27 cellular contexts compared by ENCODE assay signal in the genomic region with DNA sequence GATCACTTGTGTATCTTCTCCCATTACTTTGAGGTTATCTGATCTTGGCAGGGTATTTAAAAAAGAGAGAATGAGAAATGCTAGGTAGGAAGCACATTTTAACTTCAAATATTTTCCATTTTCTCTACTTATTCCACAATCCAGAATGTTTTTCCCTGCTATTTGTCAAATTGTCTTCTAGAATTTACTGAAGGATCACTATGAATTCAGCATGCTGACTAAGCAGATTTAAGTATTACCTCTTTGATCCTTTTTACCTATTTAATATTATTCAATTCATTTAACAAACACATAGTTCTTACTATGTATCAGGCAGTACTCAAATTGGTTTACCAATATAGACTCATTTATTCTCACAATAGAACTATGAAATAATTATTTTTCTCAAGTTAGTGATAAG.
DNase-seq lines count a peak whose midpoint lies in the region; ATAC-seq, FAIRE-seq and TF ChIP-seq lines count a peak whose summit lies in the region.
"Had no signal": no experiment of that assay in that cellular context is flagged by ENCODE, and none has a peak within 500 bp of the region (broad histone marks: within the 10 kb centered on the region; RNA-seq: fewer than 3 reads in every experiment).

No MANE protein-coding gene starts in this region.

- H3K27ac ChIP-seq in A549 (no peak overlapping the region), GM23338 (ENCODE audit: low read depth) (no peak overlapping the region), K562 (ENCODE audit: extremely low read depth, low read depth, low read length) (no peak overlapping the region), lower lobe of right lung (no peak overlapping the region)
- H3K27ac ChIP-seq: BLaER1 treated with 17β-estradiol and CSF1 and Interleukin-3, amounts not matched to agents 10 nM and 100 nM; C4-2B had no signal

- CTCF ChIA-PET in A549 (lab: Yijun Ruan, JAX): no interaction called here
- CTCF ChIA-PET in K562 (lab: Yijun Ruan, JAX; ENCODE audit: low intra/inter-chr PET ratio): no interaction called here

- no peak for DNase-seq in A549 (ENCODE audit: low read depth in 1 of 2, low spot score in 1 of 2)
- no peak for DNase-seq in GM23338 (ENCODE audit: low spot score)
- DNase-seq in K562 (ENCODE audit: extremely low read depth in 1 of 4, low spot score in 3 of 4): no peak
- DNase-seq in lower lobe of right lung: no peak
- DNase-seq in activated CD4-positive, alpha-beta T cell treated with anti-CD3 and anti-CD28 coated beads for 4 hours: no peak
- DNase-seq: 8988T; AML-193; Caco-2; Calu3; CD4-positive, alpha-beta T cell; CD8-positive, alpha-beta T cell; DMS 273 treated with DMSO at 0.1 percent for 48 hours; DMS153; DMS53; DMS79; DND-41; EL; GDM1 had no signal

- H2AFZ ChIP-seq in GM23338 (peak overlapping the region; percentile 45; the same call in 1 of the 2 replicates), K562 (ENCODE audit: low read depth, low read length) (no peak overlapping the region)

- H4K20me1 ChIP-seq in GM23338 (replicated peaks; ENCODE audit: insufficient read depth) (no peaks in the 10 kb centered on the region), K562 (replicated peaks; ENCODE audit: control insufficient read depth, insufficient read depth, low read length) (no peaks in the 10 kb centered on the region)
- H4K20me1 ChIP-seq: BLaER1 treated with 17β-estradiol and CSF1 and Interleukin-3, amounts not matched to agents 10 nM and 100 nM had no signal

- TF ChIP-seq POLR2A in A549 (IDR thresholded peaks at IDR 0.05; ENCODE audit: low read length) (no peak), K562 (conservative IDR thresholded peaks at IDR 0.05) (no peak)

- no peak overlapping the region for H3K27ac Mint-ChIP-seq in GM23338
- H3K27ac Mint-ChIP-seq: B cell; CD4-positive, alpha-beta T cell; CD8-positive, alpha-beta T cell had no signal

- H3K79me2 ChIP-seq in GM23338 (replicated peaks; ENCODE audit: insufficient read depth) (no peaks in the 10 kb centered on the region), K562 (ENCODE audit: control insufficient read depth, insufficient read depth, low read length) (no peaks in the 10 kb centered on the region)

- no peak overlapping the region for H3K4me2 ChIP-seq in A549
- H3K4me2 ChIP-seq in GM23338: no peak overlapping the region
- no peak overlapping the region for H3K4me2 ChIP-seq in K562 (ENCODE audit: insufficient read depth, low read length)
- H3K4me2 ChIP-seq: BLaER1 treated with 17β-estradiol and CSF1 and Interleukin-3, amounts not matched to agents 10 nM and 100 nM had no signal

- H3K36me3 ChIP-seq in GM23338 (ENCODE audit: insufficient read depth): no peaks in the 10 kb centered on the region
- no peaks in the 10 kb centered on the region for H3K36me3 ChIP-seq in K562 (ENCODE audit: control insufficient read depth, insufficient read depth, low read length)
- no peaks in the 10 kb centered on the region for H3K36me3 ChIP-seq in lower lobe of right lung
- H3K36me3 ChIP-seq: BLaER1 treated with 17β-estradiol and CSF1 and Interleukin-3, amounts not matched to agents 10 nM and 100 nM had no signal

- H3K9me3 ChIP-seq in A549 (no peaks in the 10 kb centered on the region; the same call in 2 of the 3 replicates), K562 (replicated peaks; ENCODE audit: control insufficient read depth, insufficient read depth, low read depth, low read length) (no peaks in the 10 kb centered on the region), lower lobe of right lung (no peaks in the 10 kb centered on the region)
- H3K9me3 ChIP-seq: Caco-2 had no signal

- no peaks in the 10 kb centered on the region for H3K4me1 Mint-ChIP-seq in GM23338
- H3K4me1 Mint-ChIP-seq: B cell had no signal

- TF ChIP-seq RAD21 in A549 (conservative IDR thresholded peaks at IDR 0.05 in 1 of 2, IDR thresholded peaks at IDR 0.05 in 1 of 2) (no peak), K562 (CRISPR knock-in tag; conservative IDR thresholded peaks at IDR 0.05 in 1 of 2, IDR thresholded peaks at IDR 0.05 in 1 of 2) (no peak)

- in situ Hi-C loops in K562 (cut with MboI): no loop called here

- no peak for TF ChIP-seq CTCF in A549 (IDR thresholded peaks at IDR 0.05)
- no peak for TF ChIP-seq CTCF in GM23338 (conservative IDR thresholded peaks at IDR 0.05; ENCODE audit: low read depth in 2 of 2)
- no peak for TF ChIP-seq CTCF in K562 (IDR thresholded peaks at IDR 0.05 in 2 of 3, conservative IDR thresholded peaks at IDR 0.05 in 1 of 3; ENCODE audit: insufficient read depth in 2 of 3, low read depth in 1 of 3, low read length in 3 of 3)
- no peak for TF ChIP-seq CTCF in lower lobe of right lung (IDR thresholded peaks at IDR 0.05)

- H3K9me1 ChIP-seq in K562 (ENCODE audit: control insufficient read depth, insufficient read depth, low read length): no peaks in the 10 kb centered on the region

- H3K9ac ChIP-seq in K562 (ENCODE audit: insufficient read depth in 1 of 2, low read depth in 2 of 2, low read length in 2 of 2): no peak overlapping the region
- H3K9ac ChIP-seq: BLaER1 treated with 17β-estradiol and CSF1 and Interleukin-3, amounts not matched to agents 10 nM and 100 nM had no signal

- FAIRE-seq in A549 (lab: Jason Lieb, UNC): no peak
- no peak for FAIRE-seq in K562 (lab: Jason Lieb, UNC)
- FAIRE-seq: A204.1, D721Med, GM12878, GM12892, GM18507 had no signal

- H3K4me1 ChIP-seq in A549 (no peaks in the 10 kb centered on the region), GM23338 (ENCODE audit: insufficient read depth) (no peaks in the 10 kb centered on the region), K562 (replicated peaks in 1 of 2; ENCODE audit: control insufficient read depth in 2 of 2, insufficient read depth in 2 of 2, low read length in 2 of 2) (no peaks in the 10 kb centered on the region), lower lobe of right lung (no peaks in the 10 kb centered on the region)
- H3K4me1 ChIP-seq: BLaER1 treated with 17β-estradiol and CSF1 and Interleukin-3, amounts not matched to agents 10 nM and 100 nM; Caco-2 had no signal

- H3K4me3 ChIP-seq in A549 (no peak overlapping the region), GM23338 (no peak overlapping the region), K562 (no peak overlapping the region), lower lobe of right lung (no peak overlapping the region)
- H3K4me3 ChIP-seq: BLaER1 treated with 17β-estradiol and CSF1 and Interleukin-3, amounts not matched to agents 10 nM and 100 nM; GM12878 had no signal

- H3K36me3 Mint-ChIP-seq in GM23338 (ENCODE audit: low read depth): peaks cover 8% of the 10 kb centered on the region; the same call in 2 of the 3 replicates
- H3K36me3 Mint-ChIP-seq: CD8-positive, alpha-beta T cell had no signal

- ATAC-seq in A549 (no peak), GM23338 (no peak), K562 (no peak), lower lobe of right lung (no peak), HG02870 (IDR thresholded peaks at IDR 0.05; ENCODE audit: unreplicated experiment) (no peak)
- ATAC-seq: CD8-positive, alpha-beta T cell; GM12878 had no signal

- peaks cover 11% of the 10 kb centered on the region; the same call in 2 of the 3 replicates for H3K9me3 Mint-ChIP-seq in GM23338

- BruUV-seq in K562 (replicated peaks; lab: Mats Ljungman, UMichigan): no TSS peak

- peaks cover 3% of the 10 kb centered on the region; the same call in 1 of the 2 replicates for H3K9me2 ChIP-seq in GM23338 (ENCODE audit: insufficient read depth)

- H3K27me3 ChIP-seq in GM23338 (ENCODE audit: insufficient read depth): no peaks in the 10 kb centered on the region
- H3K27me3 ChIP-seq in K562 (ENCODE audit: control insufficient read depth in 2 of 2, insufficient read depth in 2 of 2, low read length in 2 of 2): no peaks in the 10 kb centered on the region
- H3K27me3 ChIP-seq in lower lobe of right lung (ENCODE audit: low read depth): no peaks in the 10 kb centered on the region
- H3K27me3 ChIP-seq: BLaER1 treated with 17β-estradiol and CSF1 and Interleukin-3, amounts not matched to agents 10 nM and 100 nM had no signal

- peaks cover 1% of the 10 kb centered on the region for H3K27me3 Mint-ChIP-seq in GM23338 (ENCODE audit: insufficient read depth, low read depth, poor library complexity)
- H3K27me3 Mint-ChIP-seq: B cell; CD4-positive, alpha-beta T cell had no signal

- no peak overlapping the region for H3K4me3 Mint-ChIP-seq in GM23338
- H3K4me3 Mint-ChIP-seq: B cell; CD4-positive, alpha-beta T cell; CD8-positive, alpha-beta T cell had no signal

- POLR2A ChIA-PET in A549 (lab: Yijun Ruan, JAX): no interaction called here
- POLR2A ChIA-PET in K562 (lab: Yijun Ruan, JAX): no interaction called here

- no peak for TF ChIP-seq EP300 in A549 (IDR thresholded peaks at IDR 0.05)
- no peak for TF ChIP-seq EP300 in K562 (IDR thresholded peaks at IDR 0.05; ENCODE audit: low read length)

- intact Hi-C loops in K562 (cut with micrococcal nuclease): no loop called here
- intact Hi-C loops in lower lobe of right lung (cut with DNase I): no loop called here

- H3F3A ChIP-seq in GM23338 (replicated peaks; ENCODE audit: low read depth): no peaks in the 10 kb centered on the region

TF ChIP-seq in A549, 52 proteins besides CTCF, POLR2A, EP300 and RAD21 (continues in another document):
- no peak for TF ChIP-seq FOSB (CRISPR knock-in tag; IDR thresholded peaks at IDR 0.05)
- TF ChIP-seq, protein P1, sequence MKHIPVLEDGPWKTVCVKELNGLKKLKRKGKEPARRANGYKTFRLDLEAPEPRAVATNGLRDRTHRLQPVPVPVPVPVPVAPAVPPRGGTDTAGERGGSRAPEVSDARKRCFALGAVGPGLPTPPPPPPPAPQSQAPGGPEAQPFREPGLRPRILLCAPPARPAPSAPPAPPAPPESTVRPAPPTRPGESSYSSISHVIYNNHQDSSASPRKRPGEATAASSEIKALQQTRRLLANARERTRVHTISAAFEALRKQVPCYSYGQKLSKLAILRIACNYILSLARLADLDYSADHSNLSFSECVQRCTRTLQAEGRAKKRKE (CRISPR knock-in tag; IDR thresholded peaks at IDR 0.05; ENCODE audit: low read depth): no peak

TF ChIP-seq in GM23338, 12 proteins besides CTCF, POLR2A, EP300 and RAD21 (continues in another document):
- TF ChIP-seq EZH2phosphoT487 (IDR thresholded peaks at IDR 0.05; ENCODE audit: unreplicated experiment) (no peak), POLR2AphosphoS5 (IDR thresholded peaks at IDR 0.05; ENCODE audit: low read depth) (no peak)

TF ChIP-seq in K562, 482 proteins besides CTCF, POLR2A, EP300 and RAD21 (continues in another document):
- TF ChIP-seq, protein P2, sequence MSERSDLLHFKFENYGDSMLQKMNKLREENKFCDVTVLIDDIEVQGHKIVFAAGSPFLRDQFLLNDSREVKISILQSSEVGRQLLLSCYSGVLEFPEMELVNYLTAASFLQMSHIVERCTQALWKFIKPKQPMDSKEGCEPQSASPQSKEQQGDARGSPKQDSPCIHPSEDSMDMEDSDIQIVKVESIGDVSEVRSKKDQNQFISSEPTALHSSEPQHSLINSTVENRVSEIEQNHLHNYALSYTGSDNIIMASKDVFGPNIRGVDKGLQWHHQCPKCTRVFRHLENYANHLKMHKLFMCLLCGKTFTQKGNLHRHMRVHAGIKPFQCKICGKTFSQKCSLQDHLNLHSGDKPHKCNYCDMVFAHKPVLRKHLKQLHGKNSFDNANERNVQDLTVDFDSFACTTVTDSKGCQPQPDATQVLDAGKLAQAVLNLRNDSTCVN (CRISPR knock-in tag; IDR thresholded peaks at IDR 0.05): no peak
- TF ChIP-seq MEF2D (tag; conservative IDR thresholded peaks at IDR 0.05; ENCODE audit: low read depth): no peak
- TF ChIP-seq SIX5 (IDR thresholded peaks at IDR 0.05; ENCODE audit: borderline replicate concordance in 1 of 2, insufficient read depth in 1 of 2, low read depth in 1 of 2, low read length in 2 of 2): no peak
- no peak for TF ChIP-seq NCOR1 (IDR thresholded peaks at IDR 0.05)
